In genomic region chr2:195562624-195563566, GRCh38 we compare ENCODE assay signal across 3 cellular contexts.
TF ChIP-seq lines count a peak whose summit lies in the region.

No MANE protein-coding gene starts in this region.

TF ChIP-seq in SK-N-SH, 30 proteins besides CTCF, POLR2A, EP300 and RAD21 (continued from another document):
- no peak for TF ChIP-seq IRF3 (IDR thresholded peaks at IDR 0.05; ENCODE audit: low read depth, low read length)
- no peak for TF ChIP-seq USF2 (IDR thresholded peaks at IDR 0.05; ENCODE audit: borderline replicate concordance, low read depth, low read length)
- TF ChIP-seq SMC3 (IDR thresholded peaks at IDR 0.05; ENCODE audit: low read depth, low read length) = no peak

TF ChIP-seq in SK-N-SH treated with all-trans-retinoic acid at 6 μM for 48 hours, 23 proteins besides CTCF, POLR2A, EP300 and RAD21 (continued from another document):
- TF ChIP-seq PATZ1 (CRISPR knock-in tag; IDR thresholded peaks at IDR 0.05; ENCODE audit: borderline replicate concordance) (no peak), TSHZ2 (CRISPR knock-in tag; IDR thresholded peaks at IDR 0.05) (no peak), ZNF565 (CRISPR knock-in tag; conservative IDR thresholded peaks at IDR 0.05; ENCODE audit: low read depth) (no peak), CSRNP3 (CRISPR knock-in tag; IDR thresholded peaks at IDR 0.05) (no peak), ARNTL (CRISPR knock-in tag; IDR thresholded peaks at IDR 0.05; ENCODE audit: borderline replicate concordance, low read depth) (no peak), POU6F1 (CRISPR knock-in tag; IDR thresholded peaks at IDR 0.05; ENCODE audit: borderline replicate concordance, low read depth) (no peak), PPARA (CRISPR knock-in tag; IDR thresholded peaks at IDR 0.05; ENCODE audit: borderline replicate concordance) (no peak), RARB (CRISPR knock-in tag; IDR thresholded peaks at IDR 0.05) (no peak), CSDC2 (CRISPR knock-in tag; IDR thresholded peaks at IDR 0.05) (no peak), BACH2 (CRISPR knock-in tag; IDR thresholded peaks at IDR 0.05; ENCODE audit: borderline replicate concordance) (no peak)

TF ChIP-seq in HepG2, 621 proteins besides CTCF, POLR2A, EP300 and RAD21 (continued from another document):
- TF ChIP-seq IRF9 (CRISPR knock-in tag; IDR thresholded peaks at IDR 0.05; ENCODE audit: borderline replicate concordance) = no peak
